In the genomic region with DNA sequence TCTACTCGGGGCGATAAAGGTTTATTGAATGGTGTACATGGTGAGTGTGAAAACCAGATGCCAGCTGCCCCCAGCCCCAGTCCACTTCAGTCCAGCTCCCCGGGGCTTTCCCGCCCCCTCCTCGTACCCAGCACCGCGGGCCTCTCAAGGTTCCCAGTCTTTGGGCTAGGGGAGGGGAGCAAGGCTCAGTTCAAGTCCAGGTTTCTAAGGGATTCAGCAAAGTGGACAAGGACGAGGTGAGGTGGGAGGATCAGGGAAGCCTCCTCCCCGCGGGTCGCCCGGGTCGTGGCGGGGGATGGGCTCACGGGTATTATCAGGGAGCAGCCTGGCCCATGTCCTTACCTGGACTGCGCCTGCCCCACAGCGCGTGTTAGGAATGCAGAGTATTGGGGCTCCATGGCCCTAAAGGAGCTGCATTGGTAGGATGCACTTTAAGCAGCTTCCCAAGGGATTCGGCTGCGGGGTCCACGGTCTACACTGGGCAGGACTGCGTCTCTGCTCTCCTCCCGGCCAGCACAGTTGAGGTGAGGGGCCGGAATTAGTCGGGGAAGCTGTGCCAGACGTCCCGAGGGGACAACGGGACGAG, we compare ENCODE assay signal across 8 cellular contexts. TPM values are rescaled to one million over a fixed set of nuclear protein-coding genes. Genes with fewer than 3 reads are reported as not detected.
DNase-seq lines count a peak whose midpoint lies in the region; ATAC-seq and TF ChIP-seq lines count a peak whose summit lies in the region.

No MANE protein-coding gene starts in this region.

- WGBS in sigmoid colon, 2 donors: 1% methylated on average over 29 of the region's 29 CpGs

- H3K27ac ChIP-seq in foreskin keratinocyte: no peak overlapping the region
- peak overlapping the region; percentile 97 to 99 (median 98) for H3K27ac ChIP-seq in sigmoid colon

- no peaks in the 10 kb centered on the region for H3K9me3 Mint-ChIP-seq in T-helper 1 cell treated with Interleukin-12 subunit alpha and Interleukin-12 subunit beta and Interleukin-4 antibody, amounts not matched to agents 30 μg/mL and 1 μg/mL, for 36 hours

- H3K27me3 Mint-ChIP-seq in T-helper 1 cell treated with Interleukin-12 subunit alpha and Interleukin-12 subunit beta and Interleukin-4 antibody, amounts not matched to agents 30 μg/mL and 1 μg/mL, for 36 hours (ENCODE audit: low read depth): no peaks in the 10 kb centered on the region

- DNase-seq in T-helper 1 cell: no peak
- DNase-seq in foreskin keratinocyte: no peak
- DNase-seq in sigmoid colon: no peak
- DNase-seq in NCI-H2029 (lab: John Stamatoyannopoulos, UW): no peak
- DNase-seq in foreskin melanocyte: no peak
- no peak for DNase-seq in globus pallidus (ENCODE audit: low spot score)

- no peaks in the 10 kb centered on the region for H3K9me3 ChIP-seq in sigmoid colon

- H3K27me3 ChIP-seq in foreskin keratinocyte (peaks cover 22% of the 10 kb centered on the region), sigmoid colon (no peaks in the 10 kb centered on the region)

- peak overlapping the region; percentile 85 for H3K4me3 Mint-ChIP-seq in T-helper 1 cell treated with Interleukin-12 subunit alpha and Interleukin-12 subunit beta and Interleukin-4 antibody, amounts not matched to agents 30 μg/mL and 1 μg/mL, for 36 hours

- peaks cover 14% of the 10 kb centered on the region for H3K36me3 Mint-ChIP-seq in T-helper 1 cell treated with Interleukin-12 subunit alpha and Interleukin-12 subunit beta and Interleukin-4 antibody, amounts not matched to agents 30 μg/mL and 1 μg/mL, for 36 hours (ENCODE audit: low read depth)

- TF ChIP-seq EP300 in sigmoid colon (IDR thresholded peaks at IDR 0.05): no peak

- H3K4me1 Mint-ChIP-seq in T-helper 1 cell treated with Interleukin-12 subunit alpha and Interleukin-12 subunit beta and Interleukin-4 antibody, amounts not matched to agents 30 μg/mL and 1 μg/mL, for 36 hours (ENCODE audit: low read depth): peaks cover 27% of the 10 kb centered on the region

- TF ChIP-seq POLR2A in sigmoid colon (IDR thresholded peaks at IDR 0.05): no peak

- H3K27ac Mint-ChIP-seq in T-helper 1 cell treated with Interleukin-12 subunit alpha and Interleukin-12 subunit beta and Interleukin-4 antibody, amounts not matched to agents 30 μg/mL and 1 μg/mL, for 36 hours: peak overlapping the region; percentile 80

- peak; percentile 46 for ATAC-seq in SK-N-SH treated with all-trans-retinoic acid at 6 μM for 48 hours
- ATAC-seq in foreskin keratinocyte: peak; percentile 0

- H3K36me3 ChIP-seq in sigmoid colon: no peaks in the 10 kb centered on the region

- H3K4me1 ChIP-seq in foreskin keratinocyte (peaks cover 12% of the 10 kb centered on the region), sigmoid colon (peaks cover 0 to 42% (median 31%) of the 10 kb centered on the region in 4 donors)

- H3K4me3 ChIP-seq in sigmoid colon: peak overlapping the region; percentile 75 to 83 (median 80)

- intact Hi-C loops in sigmoid colon (cut with DNase I): loop anchor here (1.0 to 5.0 kb wide), 4 partner anchors 57 to 199 kb away; a partner anchor contains a TSS

- TF ChIP-seq CTCF in foreskin keratinocyte (conservative IDR thresholded peaks at IDR 0.05) (no peak), sigmoid colon (IDR thresholded peaks at IDR 0.05) (no peak)

TF ChIP-seq in SK-N-SH treated with all-trans-retinoic acid at 6 μM for 48 hours, 23 proteins besides CTCF, POLR2A, EP300 and RAD21:
- TF ChIP-seq BACH2 (CRISPR knock-in tag; IDR thresholded peaks at IDR 0.05; ENCODE audit: borderline replicate concordance) (no peak), ZC3H10 (CRISPR knock-in tag; IDR thresholded peaks at IDR 0.05) (no peak), ZFP30 (CRISPR knock-in tag; IDR thresholded peaks at IDR 0.05) (no peak), TCF4 (CRISPR knock-in tag; IDR thresholded peaks at IDR 0.05; ENCODE audit: borderline replicate concordance) (no peak), RARB (CRISPR knock-in tag; IDR thresholded peaks at IDR 0.05) (no peak), ZNF70 (CRISPR knock-in tag; IDR thresholded peaks at IDR 0.05) (no peak), ZNF565 (CRISPR knock-in tag; conservative IDR thresholded peaks at IDR 0.05; ENCODE audit: low read depth) (no peak)
- TF ChIP-seq, protein P1, sequence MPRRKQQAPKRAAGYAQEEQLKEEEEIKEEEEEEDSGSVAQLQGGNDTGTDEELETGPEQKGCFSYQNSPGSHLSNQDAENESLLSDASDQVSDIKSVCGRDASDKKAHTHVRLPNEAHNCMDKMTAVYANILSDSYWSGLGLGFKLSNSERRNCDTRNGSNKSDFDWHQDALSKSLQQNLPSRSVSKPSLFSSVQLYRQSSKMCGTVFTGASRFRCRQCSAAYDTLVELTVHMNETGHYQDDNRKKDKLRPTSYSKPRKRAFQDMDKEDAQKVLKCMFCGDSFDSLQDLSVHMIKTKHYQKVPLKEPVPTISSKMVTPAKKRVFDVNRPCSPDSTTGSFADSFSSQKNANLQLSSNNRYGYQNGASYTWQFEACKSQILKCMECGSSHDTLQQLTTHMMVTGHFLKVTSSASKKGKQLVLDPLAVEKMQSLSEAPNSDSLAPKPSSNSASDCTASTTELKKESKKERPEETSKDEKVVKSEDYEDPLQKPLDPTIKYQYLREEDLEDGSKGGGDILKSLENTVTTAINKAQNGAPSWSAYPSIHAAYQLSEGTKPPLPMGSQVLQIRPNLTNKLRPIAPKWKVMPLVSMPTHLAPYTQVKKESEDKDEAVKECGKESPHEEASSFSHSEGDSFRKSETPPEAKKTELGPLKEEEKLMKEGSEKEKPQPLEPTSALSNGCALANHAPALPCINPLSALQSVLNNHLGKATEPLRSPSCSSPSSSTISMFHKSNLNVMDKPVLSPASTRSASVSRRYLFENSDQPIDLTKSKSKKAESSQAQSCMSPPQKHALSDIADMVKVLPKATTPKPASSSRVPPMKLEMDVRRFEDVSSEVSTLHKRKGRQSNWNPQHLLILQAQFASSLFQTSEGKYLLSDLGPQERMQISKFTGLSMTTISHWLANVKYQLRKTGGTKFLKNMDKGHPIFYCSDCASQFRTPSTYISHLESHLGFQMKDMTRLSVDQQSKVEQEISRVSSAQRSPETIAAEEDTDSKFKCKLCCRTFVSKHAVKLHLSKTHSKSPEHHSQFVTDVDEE (CRISPR knock-in tag; IDR thresholded peaks at IDR 0.05): no peak
- TF ChIP-seq, protein P2, sequence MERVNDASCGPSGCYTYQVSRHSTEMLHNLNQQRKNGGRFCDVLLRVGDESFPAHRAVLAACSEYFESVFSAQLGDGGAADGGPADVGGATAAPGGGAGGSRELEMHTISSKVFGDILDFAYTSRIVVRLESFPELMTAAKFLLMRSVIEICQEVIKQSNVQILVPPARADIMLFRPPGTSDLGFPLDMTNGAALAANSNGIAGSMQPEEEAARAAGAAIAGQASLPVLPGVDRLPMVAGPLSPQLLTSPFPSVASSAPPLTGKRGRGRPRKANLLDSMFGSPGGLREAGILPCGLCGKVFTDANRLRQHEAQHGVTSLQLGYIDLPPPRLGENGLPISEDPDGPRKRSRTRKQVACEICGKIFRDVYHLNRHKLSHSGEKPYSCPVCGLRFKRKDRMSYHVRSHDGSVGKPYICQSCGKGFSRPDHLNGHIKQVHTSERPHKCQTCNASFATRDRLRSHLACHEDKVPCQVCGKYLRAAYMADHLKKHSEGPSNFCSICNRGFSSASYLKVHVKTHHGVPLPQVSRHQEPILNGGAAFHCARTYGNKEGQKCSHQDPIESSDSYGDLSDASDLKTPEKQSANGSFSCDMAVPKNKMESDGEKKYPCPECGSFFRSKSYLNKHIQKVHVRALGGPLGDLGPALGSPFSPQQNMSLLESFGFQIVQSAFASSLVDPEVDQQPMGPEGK (CRISPR knock-in tag; IDR thresholded peaks at IDR 0.05; ENCODE audit: borderline replicate concordance): no peak
- TF ChIP-seq, protein P3, sequence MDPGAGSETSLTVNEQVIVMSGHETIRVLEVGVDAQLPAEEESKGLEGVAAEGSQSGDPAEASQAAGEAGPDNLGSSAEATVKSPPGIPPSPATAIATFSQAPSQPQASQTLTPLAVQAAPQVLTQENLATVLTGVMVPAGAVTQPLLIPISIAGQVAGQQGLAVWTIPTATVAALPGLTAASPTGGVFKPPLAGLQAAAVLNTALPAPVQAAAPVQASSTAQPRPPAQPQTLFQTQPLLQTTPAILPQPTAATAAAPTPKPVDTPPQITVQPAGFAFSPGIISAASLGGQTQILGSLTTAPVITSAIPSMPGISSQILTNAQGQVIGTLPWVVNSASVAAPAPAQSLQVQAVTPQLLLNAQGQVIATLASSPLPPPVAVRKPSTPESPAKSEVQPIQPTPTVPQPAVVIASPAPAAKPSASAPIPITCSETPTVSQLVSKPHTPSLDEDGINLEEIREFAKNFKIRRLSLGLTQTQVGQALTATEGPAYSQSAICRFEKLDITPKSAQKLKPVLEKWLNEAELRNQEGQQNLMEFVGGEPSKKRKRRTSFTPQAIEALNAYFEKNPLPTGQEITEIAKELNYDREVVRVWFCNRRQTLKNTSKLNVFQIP (CRISPR knock-in tag; IDR thresholded peaks at IDR 0.05; ENCODE audit: borderline replicate concordance, low read depth): no peak

RNA-seq across cellular contexts. Expression of a gene that starts 0.5 kb away (rescaled TPM):
- total RNA-seq in foreskin keratinocyte (18.6 and 18.8 TPM in 2 replicates), sigmoid colon (10 to 100 TPM; 24.5 to 29.3 (median 28.5) TPM)
- polyA plus RNA-seq in foreskin keratinocyte (8.4 and 9.1 TPM in 2 replicates), sigmoid colon (10 to 100 TPM; 10.2 to 33.2 (median 13.9) TPM)
